In the genomic region with DNA sequence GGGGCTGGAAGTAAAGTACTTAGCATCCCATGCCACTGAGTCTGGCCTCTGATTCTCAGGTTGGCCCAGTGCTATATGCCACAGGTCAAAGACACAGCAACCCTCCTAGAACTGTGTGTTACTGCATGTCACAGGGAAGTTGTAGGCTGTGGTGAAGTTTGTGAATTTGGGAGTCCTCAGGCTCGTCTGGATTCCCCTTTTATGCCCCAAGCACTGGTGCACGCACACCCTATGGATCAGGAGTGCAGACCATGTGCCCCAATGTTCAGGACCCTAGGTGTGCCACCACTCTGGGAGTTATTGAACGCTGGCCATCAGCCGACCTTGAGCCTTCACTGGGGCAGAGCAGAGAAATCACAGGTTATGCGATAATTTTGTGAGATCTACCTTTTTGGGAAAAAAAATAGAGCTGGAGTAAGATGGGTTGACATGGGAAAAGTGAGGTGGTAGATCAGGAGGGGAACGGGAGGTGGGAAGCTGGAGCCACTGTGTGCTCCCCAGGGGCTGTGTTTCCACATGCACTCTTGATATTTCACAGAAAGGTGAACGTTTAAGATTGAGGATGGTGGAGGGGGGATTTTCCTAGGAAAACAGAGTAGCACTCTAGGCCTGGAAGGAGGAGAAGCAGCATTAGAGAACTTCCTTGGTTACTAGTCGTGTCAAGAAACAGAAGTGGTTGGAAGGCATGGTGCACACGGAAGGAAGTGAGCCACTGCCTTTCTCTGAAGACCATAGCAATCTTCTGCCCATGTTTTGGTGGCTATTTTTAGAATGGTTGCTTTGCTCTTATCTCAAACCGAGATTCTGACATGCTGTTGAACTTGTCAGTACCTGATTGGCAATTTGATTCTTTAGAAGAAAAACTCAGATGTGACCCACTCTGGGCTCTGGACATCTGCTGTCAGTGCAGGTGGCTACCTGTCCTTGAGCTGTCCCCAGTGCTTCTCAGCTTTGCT, we compare ENCODE assay signal across 11 cellular contexts. TPM values are rescaled to one million over a fixed set of nuclear protein-coding genes. Genes with fewer than 3 reads are reported as not detected.
A peak's percentile ranks its signal among the peaks of the same experiment; 100 is the strongest.
DNase-seq lines count a peak whose midpoint lies in the region; ATAC-seq, FAIRE-seq and TF ChIP-seq lines count a peak whose summit lies in the region.
"Had no signal": no experiment of that assay in that cellular context is flagged by ENCODE, and none has a peak within 500 bp of the region (broad histone marks: within the 10 kb centered on the region; RNA-seq: fewer than 3 reads in every experiment).

No MANE protein-coding gene starts in this region.

- DNase-seq in GM12892 (ENCODE audit: insufficient read length) (no peak), left ventricle myocardium inferior (peak; percentile 12), head of caudate nucleus (no peak), NCI-H2227 treated with DMSO at 0.1 percent for 48 hours (lab: John Stamatoyannopoulos, UW) (no peak), cortex of kidney (lab: John Stamatoyannopoulos, UW) (no peak), breast epithelium (ENCODE audit: low spot score in 2 of 2) (no peak)
- DNase-seq: ovary; stimulated activated CD8-positive, alpha-beta memory T cell treated with anti-CD3 and anti-CD28 coated beads, Interleukin-4, amount 100 ng/mL, for 48 hours had no signal

- H3K4me3 ChIP-seq in left ventricle myocardium inferior (no peak overlapping the region), breast epithelium (no peak overlapping the region)
- H3K4me3 ChIP-seq: ovary, SK-N-MC had no signal

- no peak for TF ChIP-seq POLR2A in GM12892 (IDR thresholded peaks at IDR 0.05; ENCODE audit: low read depth, low read length)
- no peak for TF ChIP-seq POLR2A in breast epithelium (IDR thresholded peaks at IDR 0.05)

- H3K4me1 ChIP-seq in left ventricle myocardium inferior = peaks cover 56% of the 10 kb centered on the region
- no peaks in the 10 kb centered on the region for H3K4me1 ChIP-seq in breast epithelium

- TF ChIP-seq CTCF in left ventricle myocardium inferior (IDR thresholded peaks at IDR 0.05; ENCODE audit: borderline replicate concordance) = no peak
- TF ChIP-seq CTCF in breast epithelium (IDR thresholded peaks at IDR 0.05) = no peak

- H3K27me3 ChIP-seq in left ventricle myocardium inferior (ENCODE audit: low read depth) = no peaks in the 10 kb centered on the region
- no peaks in the 10 kb centered on the region for H3K27me3 ChIP-seq in breast epithelium
- H3K27me3 ChIP-seq: ovary had no signal

- H3K36me3 ChIP-seq in left ventricle myocardium inferior = no peaks in the 10 kb centered on the region
- no peaks in the 10 kb centered on the region for H3K36me3 ChIP-seq in breast epithelium
- H3K36me3 ChIP-seq: ovary had no signal

- ATAC-seq in GM19467 (IDR thresholded peaks at IDR 0.05; ENCODE audit: unreplicated experiment) (peak; percentile 38), HG03432 (IDR thresholded peaks at IDR 0.05; ENCODE audit: unreplicated experiment) (peak; percentile 38)

- intact Hi-C loops in left ventricle myocardium inferior (cut with micrococcal nuclease) = no loop called here
- intact Hi-C loops in head of caudate nucleus (cut with DNase I) = no loop called here
- intact Hi-C loops in breast epithelium (cut with DNase I; ENCODE audit: low total_unique reads) = no loop called here

- H3K27ac ChIP-seq in left ventricle myocardium inferior (replicated peaks) (no peak overlapping the region), breast epithelium (no peak overlapping the region)
- H3K27ac ChIP-seq: ovary, SK-N-MC had no signal

- FAIRE-seq in GM12892 (lab: Jason Lieb, UNC) = peak; percentile 73

- H3K9me3 ChIP-seq in left ventricle myocardium inferior (replicated peaks) (no peaks in the 10 kb centered on the region), breast epithelium (no peaks in the 10 kb centered on the region)
- H3K9me3 ChIP-seq: ovary had no signal

RNA-seq across cellular contexts. Expression of a gene that starts 44.1 kb away (rescaled TPM):
- polyA plus RNA-seq in GM12892 (2012; ENCODE audit: missing spikeins) = 89.0 TPM
- 48.0 TPM for total RNA-seq in left ventricle myocardium inferior
- total RNA-seq in breast epithelium = 10 to 100 TPM; 55.6 to 81.9 (median 59.0) TPM

RNA-seq across cellular contexts. Expression of a gene that starts 55.1 kb away (rescaled TPM):
- 248 TPM for polyA plus RNA-seq in GM12892 (2012; ENCODE audit: missing spikeins)
- total RNA-seq in left ventricle myocardium inferior (0.22 TPM), breast epithelium (10 to 100 TPM in 2 of 3 donors, 1 to 10 TPM in 1; 9.1 to 25.2 (median 13.0) TPM)
